ENCODE assay signal across 17 cellular contexts in the genomic region with DNA sequence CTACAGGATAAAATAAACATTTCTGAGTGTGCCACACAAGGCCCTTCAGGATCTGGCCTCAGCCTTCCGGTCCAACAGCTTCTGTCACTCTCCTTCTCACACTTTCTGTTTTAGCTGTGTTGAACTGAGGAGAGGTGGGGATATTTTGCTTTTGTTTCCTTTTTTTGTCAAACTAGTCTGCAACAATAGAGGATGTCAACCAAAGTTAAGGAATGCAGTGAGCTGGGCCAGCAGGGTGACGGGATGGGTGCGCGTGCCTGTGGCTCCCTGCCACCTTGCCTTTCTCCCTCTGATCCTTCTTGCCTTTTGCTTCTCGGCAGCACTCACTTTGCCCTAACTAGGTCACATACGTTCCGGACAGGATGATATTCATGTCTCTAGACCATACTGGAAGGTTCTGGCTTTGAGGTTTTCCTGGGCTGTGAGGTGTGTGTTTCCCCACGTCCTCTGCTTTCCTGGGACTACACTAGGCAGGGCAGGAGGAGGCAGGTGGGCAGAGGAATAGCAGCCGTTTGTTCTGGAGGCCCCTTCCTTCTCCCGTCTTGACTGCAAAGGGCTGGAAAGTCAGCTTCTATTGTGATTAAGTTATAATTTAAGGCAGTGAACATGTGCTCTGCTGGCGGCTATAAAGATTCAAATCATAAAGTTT.
DNase-seq lines count a peak whose midpoint lies in the region; ATAC-seq and TF ChIP-seq lines count a peak whose summit lies in the region.
"Had no signal": no experiment of that assay in that cellular context is flagged by ENCODE, and none has a peak within 500 bp of the region (broad histone marks: within the 10 kb centered on the region; RNA-seq: fewer than 3 reads in every experiment).

No MANE protein-coding gene starts in this region.

- H3K9me2 ChIP-seq in Karpas-422 (replicated peaks; ENCODE audit: insufficient read depth, low read length) = no peaks in the 10 kb centered on the region

- POLR2A ChIA-PET in activated CD4-positive, alpha-beta T cell treated with anti-CD3 and anti-CD28 coated beads, Interleukin-2, amount 10 ng/mL, durations not matched to agents 7 days and 5 days (lab: Charles Lee) = no interaction called here
- POLR2A ChIA-PET in activated CD4-positive, alpha-beta T cell treated with anti-CD3 and anti-CD28 coated beads for 36 hours (lab: Charles Lee) = no interaction called here

- H3K4me3 Mint-ChIP-seq in activated CD4-positive, alpha-beta T cell treated with anti-CD3 and anti-CD28 coated beads, Interleukin-2, amount 10 ng/mL, durations not matched to agents 7 days and 5 days = peak overlapping the region; percentile 3
- no peak overlapping the region for H3K4me3 Mint-ChIP-seq in activated CD4-positive, alpha-beta T cell treated with anti-CD3 and anti-CD28 coated beads for 36 hours
- H3K4me3 Mint-ChIP-seq in type B pancreatic cell = no peak overlapping the region
- H3K4me3 Mint-ChIP-seq: activated CD4-positive, alpha-beta memory T cell treated with anti-CD3 and anti-CD28 coated beads for 36 hours; activated naive CD4-positive, alpha-beta T cell treated with anti-CD3 and anti-CD28 coated beads for 36 hours had no signal

- H3K9ac ChIP-seq in Karpas-422 (ENCODE audit: low read length) = no peak overlapping the region

- H3K79me2 ChIP-seq in Karpas-422 (ENCODE audit: low read length) = no peaks in the 10 kb centered on the region

- CTCF ChIA-PET in activated CD4-positive, alpha-beta T cell treated with anti-CD3 and anti-CD28 coated beads, Interleukin-2, amount 10 ng/mL, durations not matched to agents 7 days and 5 days (lab: Charles Lee) = no interaction called here
- CTCF ChIA-PET in activated CD4-positive, alpha-beta T cell treated with anti-CD3 and anti-CD28 coated beads for 36 hours (lab: Charles Lee) = interaction anchor here (1.2 kb wide), 1 partner anchor 935 kb away, joined by 3 read pairs; no protein-coding TSS in a partner anchor

- no peak for DNase-seq in activated CD4-positive, alpha-beta T cell treated with anti-CD3 and anti-CD28 coated beads, Interleukin-2, amount 10 ng/mL, durations not matched to agents 7 days and 5 days
- DNase-seq in activated CD4-positive, alpha-beta T cell treated with anti-CD3 and anti-CD28 coated beads for 36 hours = no peak
- peak; percentile 30 for DNase-seq in medulla oblongata (ENCODE audit: extremely low spot score)
- DNase-seq in type B pancreatic cell (ENCODE audit: extremely low spot score, unreplicated experiment) = no peak
- no peak for DNase-seq in ecto neural progenitor cell (ENCODE audit: low spot score)
- no peak for DNase-seq in Karpas-422
- no peak for DNase-seq in SKM-1 (lab: John Stamatoyannopoulos, UW; ENCODE audit: unreplicated experiment)
- DNase-seq: activated CD4-positive, alpha-beta memory T cell treated with anti-CD3 and anti-CD28 coated beads for 36 hours; activated naive CD4-positive, alpha-beta T cell treated with anti-CD3 and anti-CD28 coated beads for 36 hours; DMS 273 treated with DMSO at 0.1 percent for 48 hours; gastrocnemius medialis; NCI-H1092 treated with DMSO at 0.1 percent for 48 hours; NCI-H774; ovary had no signal

- H3K4me3 ChIP-seq in Karpas-422 (ENCODE audit: low read length) = no peak overlapping the region
- H3K4me3 ChIP-seq: A549, coronary artery, gastrocnemius medialis, ovary had no signal

- H4K20me1 ChIP-seq in Karpas-422 (ENCODE audit: insufficient read depth, low read depth, low read length) = no peaks in the 10 kb centered on the region

- peaks cover 14% of the 10 kb centered on the region for H3K27me3 Mint-ChIP-seq in activated CD4-positive, alpha-beta T cell treated with anti-CD3 and anti-CD28 coated beads, Interleukin-2, amount 10 ng/mL, durations not matched to agents 7 days and 5 days
- H3K27me3 Mint-ChIP-seq in activated CD4-positive, alpha-beta T cell treated with anti-CD3 and anti-CD28 coated beads for 36 hours = peaks cover 13% of the 10 kb centered on the region
- peaks cover 20% of the 10 kb centered on the region for H3K27me3 Mint-ChIP-seq in type B pancreatic cell

- no peaks in the 10 kb centered on the region for H3K36me3 ChIP-seq in Karpas-422 (ENCODE audit: insufficient read depth, low read length)
- H3K36me3 ChIP-seq: gastrocnemius medialis, ovary had no signal

- no peak for TF ChIP-seq CTCF in VCaP (conservative IDR thresholded peaks at IDR 0.05)
- TF ChIP-seq CTCF in type B pancreatic cell (conservative IDR thresholded peaks at IDR 0.05) = no peak

- peaks cover 11% of the 10 kb centered on the region for H3K4me1 Mint-ChIP-seq in activated CD4-positive, alpha-beta T cell treated with anti-CD3 and anti-CD28 coated beads, Interleukin-2, amount 10 ng/mL, durations not matched to agents 7 days and 5 days
- H3K4me1 Mint-ChIP-seq in activated CD4-positive, alpha-beta T cell treated with anti-CD3 and anti-CD28 coated beads for 36 hours = peaks cover 8% of the 10 kb centered on the region
- peaks cover 3% of the 10 kb centered on the region for H3K4me1 Mint-ChIP-seq in type B pancreatic cell (ENCODE audit: unreplicated experiment)

- no peak overlapping the region for H3K27ac Mint-ChIP-seq in activated CD4-positive, alpha-beta T cell treated with anti-CD3 and anti-CD28 coated beads, Interleukin-2, amount 10 ng/mL, durations not matched to agents 7 days and 5 days
- H3K27ac Mint-ChIP-seq in activated CD4-positive, alpha-beta T cell treated with anti-CD3 and anti-CD28 coated beads for 36 hours = no peak overlapping the region
- H3K27ac Mint-ChIP-seq in type B pancreatic cell = peak overlapping the region; percentile 78
- H3K27ac Mint-ChIP-seq: activated CD4-positive, alpha-beta memory T cell treated with anti-CD3 and anti-CD28 coated beads for 36 hours; activated naive CD4-positive, alpha-beta T cell treated with anti-CD3 and anti-CD28 coated beads for 36 hours had no signal

- no peak overlapping the region for H2AFZ ChIP-seq in Karpas-422 (ENCODE audit: low read length)

- H3K27me3 ChIP-seq in Karpas-422 (ENCODE audit: low read length) = peaks cover 2% of the 10 kb centered on the region; the same call in 1 of the 2 replicates
- H3K27me3 ChIP-seq: gastrocnemius medialis, ovary had no signal

- H3K9me3 ChIP-seq in Karpas-422 (ENCODE audit: low read length) = peaks cover 5% of the 10 kb centered on the region; the same call in 1 of the 2 replicates
- H3K9me3 ChIP-seq: A549, gastrocnemius medialis, ovary had no signal

- no peaks in the 10 kb centered on the region for H3K36me3 Mint-ChIP-seq in activated CD4-positive, alpha-beta T cell treated with anti-CD3 and anti-CD28 coated beads, Interleukin-2, amount 10 ng/mL, durations not matched to agents 7 days and 5 days (ENCODE audit: low read depth)
- no peaks in the 10 kb centered on the region for H3K36me3 Mint-ChIP-seq in activated CD4-positive, alpha-beta T cell treated with anti-CD3 and anti-CD28 coated beads for 36 hours (ENCODE audit: low read depth)
- H3K36me3 Mint-ChIP-seq in type B pancreatic cell = no peaks in the 10 kb centered on the region
- H3K36me3 Mint-ChIP-seq: activated CD4-positive, alpha-beta memory T cell treated with anti-CD3 and anti-CD28 coated beads for 36 hours had no signal

- intact Hi-C loops in activated CD4-positive, alpha-beta T cell treated with anti-CD3 and anti-CD28 coated beads for 36 hours (cut with DNase I, micrococcal nuclease) = no loop called here

- peak overlapping the region; percentile 56 for H3K27ac ChIP-seq in VCaP
- no peak overlapping the region for H3K27ac ChIP-seq in Karpas-422 (ENCODE audit: low read length)
- H3K27ac ChIP-seq: A549, coronary artery, gastrocnemius medialis, ovary had no signal

- H3K9me3 Mint-ChIP-seq in activated CD4-positive, alpha-beta T cell treated with anti-CD3 and anti-CD28 coated beads, Interleukin-2, amount 10 ng/mL, durations not matched to agents 7 days and 5 days = no peaks in the 10 kb centered on the region
- H3K9me3 Mint-ChIP-seq in activated CD4-positive, alpha-beta T cell treated with anti-CD3 and anti-CD28 coated beads for 36 hours (ENCODE audit: low read depth) = no peaks in the 10 kb centered on the region
- peaks cover 4% of the 10 kb centered on the region for H3K9me3 Mint-ChIP-seq in type B pancreatic cell
- H3K9me3 Mint-ChIP-seq: activated CD4-positive, alpha-beta memory T cell treated with anti-CD3 and anti-CD28 coated beads for 36 hours; activated naive CD4-positive, alpha-beta T cell treated with anti-CD3 and anti-CD28 coated beads for 36 hours had no signal

- H3K4me1 ChIP-seq in Karpas-422 (ENCODE audit: low read length) = no peaks in the 10 kb centered on the region
- H3K4me1 ChIP-seq: A549, gastrocnemius medialis had no signal

- H3K4me2 ChIP-seq in Karpas-422 (ENCODE audit: low read depth, low read length, poor library complexity, severe bottlenecking) = no peak overlapping the region
- H3K4me2 ChIP-seq: A549 had no signal

- no peak for ATAC-seq in activated CD4-positive, alpha-beta T cell treated with anti-CD3 and anti-CD28 coated beads for 36 hours
- ATAC-seq: A549, gastrocnemius medialis had no signal
